In genomic region chr20:2261105-2261504, GRCh38 we compare ENCODE assay signal across 1 cellular context.
A peak's percentile ranks its signal among the peaks of the same experiment; 100 is the strongest.
TF ChIP-seq lines count a peak whose summit lies in the region.

No MANE protein-coding gene starts in this region.

TF ChIP-seq in HepG2, 621 proteins besides CTCF, POLR2A, EP300 and RAD21 (continued from another document and continues in another):
- TF ChIP-seq NFE2 (CRISPR knock-in tag; IDR thresholded peaks at IDR 0.05) (no peak), HMGXB4 (CRISPR knock-in tag; IDR thresholded peaks at IDR 0.05; ENCODE audit: borderline replicate concordance in 1 of 2, low read depth in 1 of 2) (no peak), HDAC6 (IDR thresholded peaks at IDR 0.05; ENCODE audit: low read depth, low read length) (no peak), E2F1 (CRISPR knock-in tag; IDR thresholded peaks at IDR 0.05) (no peak), ARID5B (CRISPR knock-in tag; IDR thresholded peaks at IDR 0.05) (peak; percentile 72), ZNF496 (CRISPR knock-in tag; IDR thresholded peaks at IDR 0.05; ENCODE audit: insufficient replicate concordance) (no peak), FOXK2 (IDR thresholded peaks at IDR 0.05) (no peak), ZNF7 (CRISPR knock-in tag; IDR thresholded peaks at IDR 0.05) (no peak), ATF4 (CRISPR knock-in tag; IDR thresholded peaks at IDR 0.05) (0 out of 4 replicates have a peak, but pooled peaks of 1 of the 2 experiments have one; percentile 20), PAXIP1 (CRISPR knock-in tag; conservative IDR thresholded peaks at IDR 0.05) (0 out of 2 replicates have a peak, but pooled peaks have one; percentile 34), ZNF230 (CRISPR knock-in tag; IDR thresholded peaks at IDR 0.05) (no peak), DBP (CRISPR knock-in tag; IDR thresholded peaks at IDR 0.05; ENCODE audit: not compliant biosample characterization) (no peak), U2AF1 (optimal IDR thresholded peaks at IDR 0.05; ENCODE audit: low read depth, low read length) (no peak), ZBTB3 (CRISPR knock-in tag; IDR thresholded peaks at IDR 0.05; ENCODE audit: borderline replicate concordance, low read depth) (no peak), AFF4 (CRISPR knock-in tag; IDR thresholded peaks at IDR 0.05) (no peak), SAFB2 (CRISPR knock-in tag; IDR thresholded peaks at IDR 0.05; ENCODE audit: borderline replicate concordance, low read depth) (no peak), ZFP36 (IDR thresholded peaks at IDR 0.05; ENCODE audit: borderline replicate concordance, low read depth, low read length, partially characterized antibody) (peak; percentile 96), FOXP1 (IDR thresholded peaks at IDR 0.05) (no peak), FOXP1 (CRISPR knock-in tag; IDR thresholded peaks at IDR 0.05) (no peak), ZNF556 (CRISPR knock-in tag; IDR thresholded peaks at IDR 0.05; ENCODE audit: borderline replicate concordance) (no peak), LRRFIP1 (CRISPR knock-in tag; conservative IDR thresholded peaks at IDR 0.05) (no peak), GABPB1 (CRISPR knock-in tag; IDR thresholded peaks at IDR 0.05) (0 out of 2 replicates have a peak, but pooled peaks have one; percentile 25), ZNF574 (CRISPR knock-in tag; IDR thresholded peaks at IDR 0.05) (peak; percentile 88), MEIS1 (CRISPR knock-in tag; IDR thresholded peaks at IDR 0.05; ENCODE audit: borderline replicate concordance) (no peak), ZNF790 (CRISPR knock-in tag; IDR thresholded peaks at IDR 0.05; ENCODE audit: borderline replicate concordance) (no peak), TEAD2 (CRISPR knock-in tag; IDR thresholded peaks at IDR 0.05) (no peak), RFXANK (CRISPR knock-in tag; IDR thresholded peaks at IDR 0.05) (no peak), ZNF383 (CRISPR knock-in tag; IDR thresholded peaks at IDR 0.05; ENCODE audit: borderline replicate concordance) (no peak), ZNF512 (CRISPR knock-in tag; IDR thresholded peaks at IDR 0.05) (no peak)
